ENCODE assay signal across 17 cellular contexts in the genomic region with DNA sequence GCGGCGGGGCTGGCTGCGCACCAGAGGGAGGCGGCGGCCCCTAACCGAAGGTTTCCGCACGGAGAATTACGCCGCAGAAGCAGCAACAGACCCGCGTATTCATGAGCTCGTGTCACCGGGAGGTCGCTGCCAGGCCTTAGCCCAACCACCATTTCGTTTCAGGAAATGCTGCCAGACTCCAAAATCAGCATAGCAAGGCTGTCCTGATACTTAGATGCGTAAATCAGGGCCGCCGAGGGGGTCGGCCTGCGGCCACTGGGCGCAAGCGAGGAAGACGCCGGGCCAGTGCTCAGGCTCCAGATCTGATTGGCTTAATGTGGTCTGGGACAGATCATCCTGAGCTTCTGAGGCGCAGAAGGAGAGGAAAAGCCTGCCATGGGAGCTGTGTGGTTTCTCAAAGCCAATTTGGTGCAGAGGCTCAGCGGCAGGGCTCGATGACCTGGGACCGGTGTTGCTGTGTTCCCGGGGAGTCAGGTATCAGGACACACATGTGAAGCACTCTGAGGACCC.
A peak's percentile ranks its signal among the peaks of the same experiment; 100 is the strongest.
DNase-seq lines count a peak whose midpoint lies in the region; ATAC-seq and TF ChIP-seq lines count a peak whose summit lies in the region.
"Had no signal": no experiment of that assay in that cellular context is flagged by ENCODE, and none has a peak within 500 bp of the region (broad histone marks: within the 10 kb centered on the region; RNA-seq: fewer than 3 reads in every experiment).

No MANE protein-coding gene starts in this region.

- H2AFZ ChIP-seq in osteoblast (ENCODE audit: low read length), result peak overlapping the region; percentile 82

- no peaks in the 10 kb centered on the region for H3K79me2 ChIP-seq in osteoblast (ENCODE audit: insufficient read depth, low read length)

- DNase-seq in Right ventricle myocardium inferior (ENCODE audit: missing footprints), result peak; percentile 71
- DNase-seq in cardiac septum (ENCODE audit: low spot score), result no peak
- peak; percentile 72 to 90 (median 88) for DNase-seq in right cardiac atrium
- peak; percentile 52 for DNase-seq in osteoblast (ENCODE audit: insufficient read length, low spot score, missing footprints)
- DNase-seq in aorta, result peak; percentile 53 to 83
- DNase-seq in stimulated activated CD4-positive, alpha-beta T cell treated with anti-CD3 and anti-CD28 coated beads, Interleukin-2, amount 100 ng/mL, for 24 hours, result no peak
- no peak for DNase-seq in stimulated activated CD4-positive, alpha-beta T cell treated with anti-CD3 and anti-CD28 coated beads, Interleukin-12 subunit alpha, Interleukin-12 subunit beta, amount 100 ng/mL, for 4 hours
- DNase-seq in activated T-cell treated with anti-CD3 and anti-CD28 coated beads for 4 hours, result no peak
- DNase-seq: activated CD4-positive, alpha-beta T cell treated with anti-CD3 and anti-CD28 coated beads for 1 hour; DMS79 treated with DMSO at 0.1 percent for 48 hours; NCI-H1048; NCI-H2171 treated with DMSO at 0.1 percent for 48 hours; SJCRH30; spleen; stimulated activated naive CD4-positive, alpha-beta T cell treated with Interleukin-2 at 50 U/mL for 16 hours had no signal

- 19% methylated on average over 30 of the region's 30 CpGs for WGBS in right cardiac atrium
- 10 to 14% methylated on average over 30 of the region's 30 CpGs for WGBS in aorta, 2 donors

- no peaks in the 10 kb centered on the region for H3K36me3 ChIP-seq in osteoblast (ENCODE audit: insufficient read depth, low read length)
- H3K36me3 ChIP-seq in aorta (ENCODE audit: control insufficient read depth in 1 of 2, insufficient read depth in 2 of 2, low read length in 1 of 2), result no peaks in the 10 kb centered on the region
- H3K36me3 ChIP-seq: SJCRH30, spleen, uterus had no signal

- ATAC-seq in Right ventricle myocardium inferior (peak; percentile 80), right cardiac atrium (peak; percentile 90 to 92), aorta (ENCODE audit: low FRiP score) (peak; percentile 78)

- peak overlapping the region; percentile 60 for H3K4me2 ChIP-seq in osteoblast (ENCODE audit: insufficient read depth, low read length)
- H3K4me2 ChIP-seq: KMS-11 had no signal

- no peaks in the 10 kb centered on the region for H3K27me3 ChIP-seq in right cardiac atrium (ENCODE audit: control insufficient read depth, insufficient read depth)
- H3K27me3 ChIP-seq in osteoblast (ENCODE audit: insufficient read depth, low read length), result peaks cover 2% of the 10 kb centered on the region
- no peaks in the 10 kb centered on the region for H3K27me3 ChIP-seq in aorta (ENCODE audit: control insufficient read depth in 1 of 2, insufficient read depth in 2 of 2, low read length in 1 of 2)
- H3K27me3 ChIP-seq: SJCRH30, uterus had no signal

- H3K9me3 ChIP-seq in right cardiac atrium (ENCODE audit: control insufficient read depth, low read length), result no peaks in the 10 kb centered on the region
- H3K9me3 ChIP-seq in osteoblast (ENCODE audit: low read depth, low read length), result no peaks in the 10 kb centered on the region
- no peaks in the 10 kb centered on the region for H3K9me3 ChIP-seq in aorta (ENCODE audit: control insufficient read depth, low read length)
- H3K9me3 ChIP-seq: SJCRH30, spleen, uterus had no signal

- no peak overlapping the region for H3K27ac ChIP-seq in right cardiac atrium (ENCODE audit: low read length)
- H3K27ac ChIP-seq in osteoblast (ENCODE audit: low read depth, low read length), result no peak overlapping the region
- no peak overlapping the region for H3K27ac ChIP-seq in aorta (ENCODE audit: low read depth in 1 of 2, low read length in 2 of 2)
- H3K27ac ChIP-seq: KMS-11, SJCRH30, spleen, uterus had no signal

- H4K20me1 ChIP-seq in osteoblast (ENCODE audit: insufficient read depth, low read length), result no peaks in the 10 kb centered on the region

- no peak for TF ChIP-seq CTCF in osteoblast (IDR thresholded peaks at IDR 0.05; ENCODE audit: extremely low read depth, low read depth, low read length)

- H3K4me1 ChIP-seq in right cardiac atrium (ENCODE audit: control insufficient read depth, insufficient read depth, low read length) (no peaks in the 10 kb centered on the region), osteoblast (ENCODE audit: insufficient read depth, low read length) (peaks cover 3% of the 10 kb centered on the region), aorta (ENCODE audit: control insufficient read depth in 1 of 2, insufficient read depth in 2 of 2, low read length in 2 of 2) (no peaks in the 10 kb centered on the region)
- H3K4me1 ChIP-seq: SJCRH30, spleen, uterus had no signal

- intact Hi-C loops in Right ventricle myocardium inferior (cut with DNase I) (loop anchor here (10.0 kb wide), 1 partner anchor 60 kb away; no protein-coding TSS in a partner anchor), cardiac septum (cut with DNase I) (no loop called here), right cardiac atrium (cut with DNase I) (no loop called here), aorta (cut with DNase I) (no loop called here)

- H3K4me3 ChIP-seq in right cardiac atrium (ENCODE audit: low read length) (no peak overlapping the region), osteoblast (ENCODE audit: insufficient read depth, low read length) (peak overlapping the region; percentile 54), aorta (ENCODE audit: low read length in 2 of 2) (no peak overlapping the region)
- H3K4me3 ChIP-seq: SJCRH30, spleen, uterus had no signal

Comparison
In these comparisons a context has a peak if more than half of its experiments do, and no peak if none do; other contexts are left out.
1. DNase-seq: peak in Right ventricle myocardium inferior (single experiment), right cardiac atrium (3 of 3), osteoblast (single experiment) and aorta (2 of 2); none in cardiac septum (single experiment), stimulated activated CD4-positive, alpha-beta T cell treated with anti-CD3 and anti-CD28 coated beads, Interleukin-2, amount 100 ng/mL, for 24 hours (0 of 2), stimulated activated CD4-positive, alpha-beta T cell treated with anti-CD3 and anti-CD28 coated beads, Interleukin-12 subunit alpha, Interleukin-12 subunit beta, amount 100 ng/mL, for 4 hours (single experiment) and activated T-cell treated with anti-CD3 and anti-CD28 coated beads for 4 hours (single experiment).
2. Peak in every context shown above with its lines, with median percentiles within 50 percentile points of each other: ATAC-seq.